Comparison of ENCODE assay signal across 1 cellular context in genomic region chr17:38656959-38657823, GRCh38.
TF ChIP-seq lines count a peak whose summit lies in the region.

No MANE protein-coding gene starts in this region.

TF ChIP-seq in HepG2, 621 proteins besides CTCF, POLR2A, EP300 and RAD21 (continued from another document and continues in another):
- TF ChIP-seq, protein P1, sequence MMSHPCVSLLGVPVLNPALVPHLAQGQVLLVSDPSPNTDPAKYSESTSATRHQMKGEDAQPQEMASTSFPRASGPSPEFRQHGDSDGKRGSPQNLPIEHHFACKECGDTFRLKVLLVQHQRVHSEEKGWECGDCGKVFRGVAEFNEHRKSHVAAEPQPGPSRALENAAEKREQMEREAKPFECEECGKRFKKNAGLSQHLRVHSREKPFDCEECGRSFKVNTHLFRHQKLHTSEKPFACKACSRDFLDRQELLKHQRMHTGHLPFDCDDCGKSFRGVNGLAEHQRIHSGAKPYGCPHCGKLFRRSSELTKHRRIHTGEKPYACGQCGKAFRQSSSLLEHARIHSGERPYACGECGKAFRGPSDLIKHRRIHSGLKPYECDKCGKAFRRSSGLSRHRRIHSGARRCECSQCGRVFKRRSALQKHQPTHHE (CRISPR knock-in tag; IDR thresholded peaks at IDR 0.05; ENCODE audit: borderline replicate concordance) = no peak
- TF ChIP-seq ZNF12 (CRISPR knock-in tag; IDR thresholded peaks at IDR 0.05) = no peak
- TF ChIP-seq ZNF609 (CRISPR knock-in tag; IDR thresholded peaks at IDR 0.05; ENCODE audit: borderline replicate concordance) = peak; percentile 59; the same call in 1 of the 2 replicates
- TF ChIP-seq ARID4A (CRISPR knock-in tag; IDR thresholded peaks at IDR 0.05; ENCODE audit: borderline replicate concordance) = peak; percentile 75; the same call in 1 of the 2 replicates
- no peak for TF ChIP-seq IKZF4 (CRISPR knock-in tag; IDR thresholded peaks at IDR 0.05; ENCODE audit: borderline replicate concordance, low read depth, not compliant biosample characterization)
- no peak for TF ChIP-seq MZF1 (CRISPR knock-in tag; IDR thresholded peaks at IDR 0.05; ENCODE audit: borderline replicate concordance)
- peak; percentile 6; the same call in 1 of the 2 replicates for TF ChIP-seq ZNF160 (CRISPR knock-in tag; IDR thresholded peaks at IDR 0.05)
- peak; percentile 93 for TF ChIP-seq SKIL (CRISPR knock-in tag; IDR thresholded peaks at IDR 0.05; ENCODE audit: borderline replicate concordance)
- TF ChIP-seq, protein P2, sequence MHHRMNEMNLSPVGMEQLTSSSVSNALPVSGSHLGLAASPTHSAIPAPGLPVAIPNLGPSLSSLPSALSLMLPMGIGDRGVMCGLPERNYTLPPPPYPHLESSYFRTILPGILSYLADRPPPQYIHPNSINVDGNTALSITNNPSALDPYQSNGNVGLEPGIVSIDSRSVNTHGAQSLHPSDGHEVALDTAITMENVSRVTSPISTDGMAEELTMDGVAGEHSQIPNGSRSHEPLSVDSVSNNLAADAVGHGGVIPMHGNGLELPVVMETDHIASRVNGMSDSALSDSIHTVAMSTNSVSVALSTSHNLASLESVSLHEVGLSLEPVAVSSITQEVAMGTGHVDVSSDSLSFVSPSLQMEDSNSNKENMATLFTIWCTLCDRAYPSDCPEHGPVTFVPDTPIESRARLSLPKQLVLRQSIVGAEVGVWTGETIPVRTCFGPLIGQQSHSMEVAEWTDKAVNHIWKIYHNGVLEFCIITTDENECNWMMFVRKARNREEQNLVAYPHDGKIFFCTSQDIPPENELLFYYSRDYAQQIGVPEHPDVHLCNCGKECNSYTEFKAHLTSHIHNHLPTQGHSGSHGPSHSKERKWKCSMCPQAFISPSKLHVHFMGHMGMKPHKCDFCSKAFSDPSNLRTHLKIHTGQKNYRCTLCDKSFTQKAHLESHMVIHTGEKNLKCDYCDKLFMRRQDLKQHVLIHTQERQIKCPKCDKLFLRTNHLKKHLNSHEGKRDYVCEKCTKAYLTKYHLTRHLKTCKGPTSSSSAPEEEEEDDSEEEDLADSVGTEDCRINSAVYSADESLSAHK (CRISPR knock-in tag; IDR thresholded peaks at IDR 0.05; ENCODE audit: borderline replicate concordance) = no peak
- TF ChIP-seq ZNF263 (CRISPR knock-in tag; IDR thresholded peaks at IDR 0.05) = peak; percentile 82; the same call in 1 of the 2 replicates
- TF ChIP-seq, protein P3, sequence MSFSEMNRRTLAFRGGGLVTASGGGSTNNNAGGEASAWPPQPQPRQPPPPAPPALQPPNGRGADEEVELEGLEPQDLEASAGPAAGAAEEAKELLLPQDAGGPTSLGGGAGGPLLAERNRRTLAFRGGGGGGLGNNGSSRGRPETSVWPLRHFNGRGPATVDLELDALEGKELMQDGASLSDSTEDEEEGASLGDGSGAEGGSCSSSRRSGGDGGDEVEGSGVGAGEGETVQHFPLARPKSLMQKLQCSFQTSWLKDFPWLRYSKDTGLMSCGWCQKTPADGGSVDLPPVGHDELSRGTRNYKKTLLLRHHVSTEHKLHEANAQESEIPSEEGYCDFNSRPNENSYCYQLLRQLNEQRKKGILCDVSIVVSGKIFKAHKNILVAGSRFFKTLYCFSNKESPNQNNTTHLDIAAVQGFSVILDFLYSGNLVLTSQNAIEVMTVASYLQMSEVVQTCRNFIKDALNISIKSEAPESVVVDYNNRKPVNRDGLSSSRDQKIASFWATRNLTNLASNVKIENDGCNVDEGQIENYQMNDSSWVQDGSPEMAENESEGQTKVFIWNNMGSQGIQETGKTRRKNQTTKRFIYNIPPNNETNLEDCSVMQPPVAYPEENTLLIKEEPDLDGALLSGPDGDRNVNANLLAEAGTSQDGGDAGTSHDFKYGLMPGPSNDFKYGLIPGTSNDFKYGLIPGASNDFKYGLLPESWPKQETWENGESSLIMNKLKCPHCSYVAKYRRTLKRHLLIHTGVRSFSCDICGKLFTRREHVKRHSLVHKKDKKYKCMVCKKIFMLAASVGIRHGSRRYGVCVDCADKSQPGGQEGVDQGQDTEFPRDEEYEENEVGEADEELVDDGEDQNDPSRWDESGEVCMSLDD (CRISPR knock-in tag; IDR thresholded peaks at IDR 0.05; ENCODE audit: borderline replicate concordance) = 0 out of 2 replicates have a peak, but pooled peaks have one; percentile 47
- TF ChIP-seq ZNF317 (CRISPR knock-in tag; IDR thresholded peaks at IDR 0.05) = peak; percentile 83
- TF ChIP-seq EHMT2 (IDR thresholded peaks at IDR 0.05; ENCODE audit: borderline replicate concordance, low read depth, low read length) = no peak
- TF ChIP-seq NKX3-1 (CRISPR knock-in tag; IDR thresholded peaks at IDR 0.05) = 0 out of 2 replicates have a peak, but pooled peaks have one; percentile 1
- TF ChIP-seq ADNP (CRISPR knock-in tag; IDR thresholded peaks at IDR 0.05) = no peak
- peak; percentile 96 for TF ChIP-seq ARID3A (IDR thresholded peaks at IDR 0.05; ENCODE audit: low read depth, low read length)
- TF ChIP-seq U2AF1 (optimal IDR thresholded peaks at IDR 0.05; ENCODE audit: low read depth, low read length) = no peak
- TF ChIP-seq ERF (CRISPR knock-in tag; IDR thresholded peaks at IDR 0.05) = peak; percentile 81
- peak; percentile 42; the same call in 1 of the 2 replicates for TF ChIP-seq KDM2A (CRISPR knock-in tag; IDR thresholded peaks at IDR 0.05; ENCODE audit: borderline replicate concordance, low read depth)
- peak; percentile 76 for TF ChIP-seq ESRRA (CRISPR knock-in tag; IDR thresholded peaks at IDR 0.05; ENCODE audit: low read depth)
- 0 out of 2 replicates have a peak, but pooled peaks have one; percentile 29 for TF ChIP-seq SIN3B (IDR thresholded peaks at IDR 0.05; ENCODE audit: low read length)
- TF ChIP-seq HDAC2 (CRISPR knock-in tag; IDR thresholded peaks at IDR 0.05) = peak; percentile 82; the same call in 1 of the 2 replicates
- no peak for TF ChIP-seq ZNF615 (CRISPR knock-in tag; IDR thresholded peaks at IDR 0.05; ENCODE audit: borderline replicate concordance)
- TF ChIP-seq, protein P4, sequence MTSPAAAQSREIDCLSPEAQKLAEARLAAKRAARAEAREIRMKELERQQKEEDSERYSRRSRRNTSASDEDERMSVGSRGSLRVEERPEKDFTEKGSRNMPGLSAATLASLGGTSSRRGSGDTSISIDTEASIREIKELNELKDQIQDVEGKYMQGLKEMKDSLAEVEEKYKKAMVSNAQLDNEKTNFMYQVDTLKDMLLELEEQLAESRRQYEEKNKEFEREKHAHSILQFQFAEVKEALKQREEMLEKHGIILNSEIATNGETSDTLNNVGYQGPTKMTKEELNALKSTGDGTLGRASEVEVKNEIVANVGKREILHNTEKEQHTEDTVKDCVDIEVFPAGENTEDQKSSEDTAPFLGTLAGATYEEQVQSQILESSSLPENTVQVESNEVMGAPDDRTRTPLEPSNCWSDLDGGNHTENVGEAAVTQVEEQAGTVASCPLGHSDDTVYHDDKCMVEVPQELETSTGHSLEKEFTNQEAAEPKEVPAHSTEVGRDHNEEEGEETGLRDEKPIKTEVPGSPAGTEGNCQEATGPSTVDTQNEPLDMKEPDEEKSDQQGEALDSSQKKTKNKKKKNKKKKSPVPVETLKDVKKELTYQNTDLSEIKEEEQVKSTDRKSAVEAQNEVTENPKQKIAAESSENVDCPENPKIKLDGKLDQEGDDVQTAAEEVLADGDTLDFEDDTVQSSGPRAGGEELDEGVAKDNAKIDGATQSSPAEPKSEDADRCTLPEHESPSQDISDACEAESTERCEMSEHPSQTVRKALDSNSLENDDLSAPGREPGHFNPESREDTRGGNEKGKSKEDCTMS (CRISPR knock-in tag; conservative IDR thresholded peaks at IDR 0.05) = no peak
- TF ChIP-seq IKZF1 (IDR thresholded peaks at IDR 0.05) = no peak
- peak; percentile 57; the same call in 1 of the 2 replicates for TF ChIP-seq ZNF17 (CRISPR knock-in tag; IDR thresholded peaks at IDR 0.05)
- TF ChIP-seq ETS1 (CRISPR knock-in tag; IDR thresholded peaks at IDR 0.05) = no peak; the same call in 1 of the 2 replicates
- no peak; the same call in 1 of the 2 replicates for TF ChIP-seq CAMTA2 (CRISPR knock-in tag; IDR thresholded peaks at IDR 0.05; ENCODE audit: borderline replicate concordance)
- no peak for TF ChIP-seq ZNF335 (CRISPR knock-in tag; IDR thresholded peaks at IDR 0.05)
- TF ChIP-seq KDM5A (IDR thresholded peaks at IDR 0.05; ENCODE audit: borderline replicate concordance, low read length) = peak; percentile 30; the same call in 1 of the 2 replicates
